Comparison of ENCODE assay signal across 18 cellular contexts in genomic region chr3:106631378-106632083, GRCh38.
DNase-seq lines count a peak whose midpoint lies in the region; FAIRE-seq and TF ChIP-seq lines count a peak whose summit lies in the region.
"Had no signal": no experiment of that assay in that cellular context is flagged by ENCODE, and none has a peak within 500 bp of the region (broad histone marks: within the 10 kb centered on the region; RNA-seq: fewer than 3 reads in every experiment).

No MANE protein-coding gene starts in this region.

- peak overlapping the region; percentile 5; the same call in 1 of the 2 replicates for H3K4me3 ChIP-seq in SK-N-MC
- no peak overlapping the region for H3K4me3 ChIP-seq in trophoblast cell (ENCODE audit: low read depth, low read length)
- no peak overlapping the region for H3K4me3 ChIP-seq in uterus

- intact Hi-C loops in uterus (cut with DNase I; ENCODE audit: low total_unique reads) = no loop called here

- H2AK5ac ChIP-seq in trophoblast cell (ENCODE audit: low read length) = no peak overlapping the region

- no peak overlapping the region for H4K12ac ChIP-seq in trophoblast cell (ENCODE audit: low read depth, low read length)

- no peaks in the 10 kb centered on the region for H3K9me3 ChIP-seq in SK-N-MC (ENCODE audit: low read depth, low read length)
- no peaks in the 10 kb centered on the region for H3K9me3 ChIP-seq in trophoblast cell (ENCODE audit: insufficient read depth, low read depth, low read length)
- no peaks in the 10 kb centered on the region for H3K9me3 ChIP-seq in uterus
- H3K9me3 ChIP-seq: Caco-2 had no signal

- DNase-seq in GM12891 (ENCODE audit: insufficient read length, low spot score) = no peak
- no peak for DNase-seq in SK-N-MC (ENCODE audit: low read depth, low spot score)
- DNase-seq in fibroblast of peridontal ligament (ENCODE audit: extremely low read depth) = peak; percentile 34
- DNase-seq in trophoblast cell = no peak
- DNase-seq in uterus = no peak
- no peak for DNase-seq in iPS-NIHi11 (ENCODE audit: low spot score)
- DNase-seq in NCI-H2081 (lab: John Stamatoyannopoulos, UW) = no peak
- no peak for DNase-seq in DMS79 treated with DMSO at 0.1 percent for 48 hours (lab: John Stamatoyannopoulos, UW)
- DNase-seq: ACHN; Caco-2; CD4-positive, CD25-positive, alpha-beta regulatory T cell; DMS53; GOT3; NCI-H1417 treated with DMSO at 0.1 percent for 48 hours; NCI-H2029; NCI-H524; SIG-M5 had no signal

- peak overlapping the region; percentile 43 for H2BK120ac ChIP-seq in trophoblast cell (ENCODE audit: insufficient read depth, low read length, poor library complexity)

- no peaks in the 10 kb centered on the region for H3K79me1 ChIP-seq in trophoblast cell (ENCODE audit: low read length)

- no peak overlapping the region for H3K23ac ChIP-seq in trophoblast cell (ENCODE audit: low read length)

- no peak overlapping the region for H2AFZ ChIP-seq in trophoblast cell (ENCODE audit: insufficient read depth, low read length, poor library complexity)

- H2BK5ac ChIP-seq in trophoblast cell (ENCODE audit: low read depth, low read length, poor library complexity) = no peak overlapping the region

- no peak overlapping the region for H4K91ac ChIP-seq in trophoblast cell (ENCODE audit: low read depth, low read length)

- FAIRE-seq in GM12891 (lab: Jason Lieb, UNC) = peak; percentile 63
- FAIRE-seq: RCC 7860 had no signal

- no peaks in the 10 kb centered on the region for H3K79me2 ChIP-seq in trophoblast cell (ENCODE audit: control insufficient read depth, insufficient read depth, low read length, poor library complexity)

- no peak overlapping the region for H2BK12ac ChIP-seq in trophoblast cell (ENCODE audit: low read length)

- H3K27me3 ChIP-seq in trophoblast cell (ENCODE audit: insufficient read depth, low read length) (no peaks in the 10 kb centered on the region), uterus (no peaks in the 10 kb centered on the region)

- H3K4me1 ChIP-seq in trophoblast cell (ENCODE audit: control insufficient read depth in 1 of 2, insufficient read depth in 2 of 2, low read length in 2 of 2) = no peaks in the 10 kb centered on the region
- H3K4me1 ChIP-seq in uterus = no peaks in the 10 kb centered on the region
- H3K4me1 ChIP-seq: Caco-2 had no signal

- no peaks in the 10 kb centered on the region for H3K36me3 ChIP-seq in SK-N-MC (ENCODE audit: insufficient read depth, low read length)
- no peaks in the 10 kb centered on the region for H3K36me3 ChIP-seq in trophoblast cell (ENCODE audit: control insufficient read depth in 1 of 2, insufficient read depth in 2 of 2, low read length in 2 of 2)
- H3K36me3 ChIP-seq in uterus = no peaks in the 10 kb centered on the region

- H3K4me2 ChIP-seq in trophoblast cell (ENCODE audit: low read length) = no peak overlapping the region

- TF ChIP-seq CTCF in uterus (IDR thresholded peaks at IDR 0.05) = no peak

- H3K14ac ChIP-seq in trophoblast cell (ENCODE audit: low read length) = no peak overlapping the region

- TF ChIP-seq POLR2A in GM12891 (IDR thresholded peaks at IDR 0.05; ENCODE audit: low read depth, low read length) (no peak), uterus (IDR thresholded peaks at IDR 0.05) (no peak)

- WGBS in trophoblast cell (ENCODE audit: extremely low coverage, insufficient coverage, insufficient read length) = no CpG with 5 or more reads among the region's 9 CpGs

- no peak overlapping the region for H4K8ac ChIP-seq in trophoblast cell (ENCODE audit: low read depth, low read length)

- H3K9ac ChIP-seq in SK-N-MC (ENCODE audit: insufficient read length) = no peak overlapping the region
- no peak overlapping the region for H3K9ac ChIP-seq in trophoblast cell (ENCODE audit: low read length)

- no peak overlapping the region for H3K4ac ChIP-seq in trophoblast cell (ENCODE audit: low read depth, low read length)

- H3K18ac ChIP-seq in trophoblast cell (ENCODE audit: low read length) = no peak overlapping the region

- H3K27ac ChIP-seq in SK-N-MC = peak overlapping the region; percentile 68
- no peak overlapping the region for H3K27ac ChIP-seq in trophoblast cell (ENCODE audit: low read depth, low read length)
- H3K27ac ChIP-seq in uterus = no peak overlapping the region

TF ChIP-seq in GM12891, 5 proteins besides CTCF, POLR2A, EP300 and RAD21:
- no peak for TF ChIP-seq POU2F2 (IDR thresholded peaks at IDR 0.05; ENCODE audit: low read depth, low read length)
- no peak for TF ChIP-seq SPI1 (IDR thresholded peaks at IDR 0.05; ENCODE audit: low read depth, low read length)
- TF ChIP-seq PAX5 (IDR thresholded peaks at IDR 0.05; ENCODE audit: insufficient read depth, low read length, severe bottlenecking) = no peak
- TF ChIP-seq TAF1 (IDR thresholded peaks at IDR 0.05; ENCODE audit: low read depth, low read length) = no peak
- no peak for TF ChIP-seq POLR2AphosphoS5 (IDR thresholded peaks at IDR 0.05; ENCODE audit: low read depth, low read length)
